In genomic region chr10:3757638-3758490, GRCh38 we compare ENCODE assay signal across 8 cellular contexts. TPM values are rescaled to one million over a fixed set of nuclear protein-coding genes. Genes with fewer than 3 reads are reported as not detected.
DNase-seq lines count a peak whose midpoint lies in the region; ATAC-seq lines count a peak whose summit lies in the region.
"Had no signal": no experiment of that assay in that cellular context is flagged by ENCODE, and none has a peak within 500 bp of the region (broad histone marks: within the 10 kb centered on the region; RNA-seq: fewer than 3 reads in every experiment).

No MANE protein-coding gene starts in this region.

- H3K9me3 ChIP-seq in MG63, result no peaks in the 10 kb centered on the region

- H3K27ac Mint-ChIP-seq in memory B cell, result peak overlapping the region; percentile 96

- no peaks in the 10 kb centered on the region for H3K27me3 Mint-ChIP-seq in memory B cell

- H3K4me3 ChIP-seq in MG63, result no peak overlapping the region
- H3K4me3 ChIP-seq: lung had no signal

- no peaks in the 10 kb centered on the region for H3K36me3 ChIP-seq in MG63

- peak overlapping the region; percentile 52 for H3K4me3 Mint-ChIP-seq in memory B cell

- ATAC-seq in GM19452 (IDR thresholded peaks at IDR 0.05; ENCODE audit: unreplicated experiment) (peak; percentile 76), HG03280 (IDR thresholded peaks at IDR 0.05; ENCODE audit: unreplicated experiment) (peak; percentile 82), memory B cell (ENCODE audit: low read depth) (peak; percentile 76)

- peaks cover 33% of the 10 kb centered on the region for H3K4me1 Mint-ChIP-seq in memory B cell

- peaks cover 12% of the 10 kb centered on the region for H3K9me3 Mint-ChIP-seq in memory B cell

- peaks cover 10% of the 10 kb centered on the region for H3K36me3 Mint-ChIP-seq in memory B cell

- H3K27me3 ChIP-seq in MG63, result no peaks in the 10 kb centered on the region

- peak; percentile 55 for DNase-seq in activated T-cell treated with anti-CD3 and anti-CD28 coated beads for 48 hours (ENCODE audit: low read depth)
- peak in 1 of 2 donors; percentile 48 for DNase-seq in memory B cell (ENCODE audit: low spot score in 2 of 2)
- DNase-seq in amniotic stem cell (lab: John Stamatoyannopoulos, UW), result no peak
- DNase-seq in MG63, result no peak
- DNase-seq in SKM-1 treated with dmso at 0.1 percent for 144 hours (lab: John Stamatoyannopoulos, UW; ENCODE audit: unreplicated experiment), result no peak

RNA-seq across cellular contexts. Expression of gene KLF6, which starts 27.1 kb away (rescaled TPM):
- total RNA-seq in MG63 (2014; rRNA removed; shearing (Covaris generic); ENCODE audit: low replicate concordance), result 38.8 and 40.4 TPM in 2 replicates
